Comparison of ENCODE assay signal across 2 cellular contexts in the genomic region with DNA sequence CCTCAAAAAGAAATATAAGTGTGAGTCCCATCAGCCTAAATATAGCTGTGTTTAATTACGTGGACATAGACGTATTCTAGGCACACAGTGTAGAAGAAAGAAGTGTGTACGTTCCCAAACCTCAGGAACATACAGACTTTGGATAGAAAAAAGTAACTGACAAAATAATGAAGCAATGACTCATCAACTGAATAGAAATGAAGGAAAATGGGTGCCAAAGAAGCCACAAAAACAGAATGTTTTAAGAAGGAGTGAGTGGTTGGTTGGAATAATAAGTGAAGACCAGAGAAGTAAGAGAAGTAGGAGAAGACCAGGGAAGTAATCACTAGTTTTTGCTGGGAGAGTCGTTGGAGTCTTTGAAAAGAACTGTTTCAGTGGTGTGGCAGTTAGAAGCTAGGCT.
TF ChIP-seq lines count a peak whose summit lies in the region.

No MANE protein-coding gene starts in this region.

TF ChIP-seq in SK-N-SH, 30 proteins besides CTCF, POLR2A, EP300 and RAD21 (continued from another document):
- TF ChIP-seq, protein P1, sequence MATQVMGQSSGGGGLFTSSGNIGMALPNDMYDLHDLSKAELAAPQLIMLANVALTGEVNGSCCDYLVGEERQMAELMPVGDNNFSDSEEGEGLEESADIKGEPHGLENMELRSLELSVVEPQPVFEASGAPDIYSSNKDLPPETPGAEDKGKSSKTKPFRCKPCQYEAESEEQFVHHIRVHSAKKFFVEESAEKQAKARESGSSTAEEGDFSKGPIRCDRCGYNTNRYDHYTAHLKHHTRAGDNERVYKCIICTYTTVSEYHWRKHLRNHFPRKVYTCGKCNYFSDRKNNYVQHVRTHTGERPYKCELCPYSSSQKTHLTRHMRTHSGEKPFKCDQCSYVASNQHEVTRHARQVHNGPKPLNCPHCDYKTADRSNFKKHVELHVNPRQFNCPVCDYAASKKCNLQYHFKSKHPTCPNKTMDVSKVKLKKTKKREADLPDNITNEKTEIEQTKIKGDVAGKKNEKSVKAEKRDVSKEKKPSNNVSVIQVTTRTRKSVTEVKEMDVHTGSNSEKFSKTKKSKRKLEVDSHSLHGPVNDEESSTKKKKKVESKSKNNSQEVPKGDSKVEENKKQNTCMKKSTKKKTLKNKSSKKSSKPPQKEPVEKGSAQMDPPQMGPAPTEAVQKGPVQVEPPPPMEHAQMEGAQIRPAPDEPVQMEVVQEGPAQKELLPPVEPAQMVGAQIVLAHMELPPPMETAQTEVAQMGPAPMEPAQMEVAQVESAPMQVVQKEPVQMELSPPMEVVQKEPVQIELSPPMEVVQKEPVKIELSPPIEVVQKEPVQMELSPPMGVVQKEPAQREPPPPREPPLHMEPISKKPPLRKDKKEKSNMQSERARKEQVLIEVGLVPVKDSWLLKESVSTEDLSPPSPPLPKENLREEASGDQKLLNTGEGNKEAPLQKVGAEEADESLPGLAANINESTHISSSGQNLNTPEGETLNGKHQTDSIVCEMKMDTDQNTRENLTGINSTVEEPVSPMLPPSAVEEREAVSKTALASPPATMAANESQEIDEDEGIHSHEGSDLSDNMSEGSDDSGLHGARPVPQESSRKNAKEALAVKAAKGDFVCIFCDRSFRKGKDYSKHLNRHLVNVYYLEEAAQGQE (IDR thresholded peaks at IDR 0.05; ENCODE audit: low read depth, low read length) = no peak

TF ChIP-seq in SK-N-SH treated with all-trans-retinoic acid at 6 μM for 48 hours, 23 proteins besides CTCF, POLR2A, EP300 and RAD21 (continued from another document):
- TF ChIP-seq, protein P2, sequence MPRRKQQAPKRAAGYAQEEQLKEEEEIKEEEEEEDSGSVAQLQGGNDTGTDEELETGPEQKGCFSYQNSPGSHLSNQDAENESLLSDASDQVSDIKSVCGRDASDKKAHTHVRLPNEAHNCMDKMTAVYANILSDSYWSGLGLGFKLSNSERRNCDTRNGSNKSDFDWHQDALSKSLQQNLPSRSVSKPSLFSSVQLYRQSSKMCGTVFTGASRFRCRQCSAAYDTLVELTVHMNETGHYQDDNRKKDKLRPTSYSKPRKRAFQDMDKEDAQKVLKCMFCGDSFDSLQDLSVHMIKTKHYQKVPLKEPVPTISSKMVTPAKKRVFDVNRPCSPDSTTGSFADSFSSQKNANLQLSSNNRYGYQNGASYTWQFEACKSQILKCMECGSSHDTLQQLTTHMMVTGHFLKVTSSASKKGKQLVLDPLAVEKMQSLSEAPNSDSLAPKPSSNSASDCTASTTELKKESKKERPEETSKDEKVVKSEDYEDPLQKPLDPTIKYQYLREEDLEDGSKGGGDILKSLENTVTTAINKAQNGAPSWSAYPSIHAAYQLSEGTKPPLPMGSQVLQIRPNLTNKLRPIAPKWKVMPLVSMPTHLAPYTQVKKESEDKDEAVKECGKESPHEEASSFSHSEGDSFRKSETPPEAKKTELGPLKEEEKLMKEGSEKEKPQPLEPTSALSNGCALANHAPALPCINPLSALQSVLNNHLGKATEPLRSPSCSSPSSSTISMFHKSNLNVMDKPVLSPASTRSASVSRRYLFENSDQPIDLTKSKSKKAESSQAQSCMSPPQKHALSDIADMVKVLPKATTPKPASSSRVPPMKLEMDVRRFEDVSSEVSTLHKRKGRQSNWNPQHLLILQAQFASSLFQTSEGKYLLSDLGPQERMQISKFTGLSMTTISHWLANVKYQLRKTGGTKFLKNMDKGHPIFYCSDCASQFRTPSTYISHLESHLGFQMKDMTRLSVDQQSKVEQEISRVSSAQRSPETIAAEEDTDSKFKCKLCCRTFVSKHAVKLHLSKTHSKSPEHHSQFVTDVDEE (CRISPR knock-in tag; IDR thresholded peaks at IDR 0.05) = no peak
- no peak for TF ChIP-seq ZFP3 (CRISPR knock-in tag; IDR thresholded peaks at IDR 0.05)
- no peak for TF ChIP-seq ZNF565 (CRISPR knock-in tag; conservative IDR thresholded peaks at IDR 0.05; ENCODE audit: low read depth)
- no peak for TF ChIP-seq ZNF70 (CRISPR knock-in tag; IDR thresholded peaks at IDR 0.05)
- no peak for TF ChIP-seq TCF4 (CRISPR knock-in tag; IDR thresholded peaks at IDR 0.05; ENCODE audit: borderline replicate concordance)
- no peak for TF ChIP-seq ISL1 (CRISPR knock-in tag; IDR thresholded peaks at IDR 0.05)
- no peak for TF ChIP-seq ARNTL (CRISPR knock-in tag; IDR thresholded peaks at IDR 0.05; ENCODE audit: borderline replicate concordance, low read depth)
